14 cellular contexts compared by ENCODE assay signal in genomic region chr9:88874391-88874790, GRCh38.
DNase-seq lines count a peak whose midpoint lies in the region; ATAC-seq and TF ChIP-seq lines count a peak whose summit lies in the region.
"Had no signal": no experiment of that assay in that cellular context is flagged by ENCODE, and none has a peak within 500 bp of the region (broad histone marks: within the 10 kb centered on the region; RNA-seq: fewer than 3 reads in every experiment).

No MANE protein-coding gene starts in this region.

- H3K4me3 ChIP-seq in GM06990 (replicated peaks; ENCODE audit: low read depth, low read length) (no peak overlapping the region), astrocyte of the cerebellum (ENCODE audit: low read depth, low read length) (no peak overlapping the region)

- H3K27me3 ChIP-seq in GM06990 (replicated peaks; ENCODE audit: control insufficient read depth, insufficient read depth, low read length), result no peaks in the 10 kb centered on the region

- H3K36me3 ChIP-seq in GM06990 (ENCODE audit: control insufficient read depth, insufficient read depth, low read length), result no peaks in the 10 kb centered on the region

- peak; percentile 13 for TF ChIP-seq CTCF in GM06990 (IDR thresholded peaks at IDR 0.05; ENCODE audit: insufficient read depth, low read length, poor library complexity, severe bottlenecking)
- TF ChIP-seq CTCF in astrocyte of the cerebellum (IDR thresholded peaks at IDR 0.05; ENCODE audit: low read depth, low read length, missing control alignments), result peak; percentile 22

- TF ChIP-seq POLR2A in erythroblast (IDR thresholded peaks at IDR 0.05; ENCODE audit: low read length), result no peak

- in situ Hi-C loops in astrocyte of the cerebellum (cut with HindIII; ENCODE audit: low sequenced_read_pairs), result no loop called here

- ATAC-seq in HG02759 (IDR thresholded peaks at IDR 0.05; ENCODE audit: unreplicated experiment), result no peak
- no peak for ATAC-seq in GM19351 (IDR thresholded peaks at IDR 0.05; ENCODE audit: unreplicated experiment)

- DNase-seq in GM06990 (ENCODE audit: extremely low read depth, insufficient read length) (no peak), NCI-H748 (lab: John Stamatoyannopoulos, UW; ENCODE audit: unreplicated experiment) (peak; percentile 16), astrocyte of the cerebellum (ENCODE audit: low read depth) (no peak), medulla oblongata (ENCODE audit: extremely low spot score) (peak; percentile 61), RPMI8226 (no peak), erythroblast (lab: John Stamatoyannopoulos, UW) (no peak)
- DNase-seq: activated CD4-positive, CD25-positive, alpha-beta regulatory T cell treated with anti-CD3 and anti-CD28 coated beads, Interleukin-2, amount 50 U/mL, for 72 hours; activated T-cell treated with anti-CD3 and anti-CD28 coated beads, Interleukin-2, amount 50 U/mL, for 4 hours; amniotic stem cell; COR-L47; effector CD4-positive, alpha-beta T cell; glutamatergic neuron had no signal

Comparison
In these comparisons a context has a peak if more than half of its experiments do, and no peak if none do; other contexts are left out.
1. DNase-seq: peak in NCI-H748 (single experiment) and medulla oblongata (single experiment); none in GM06990 (single experiment), astrocyte of the cerebellum (single experiment), RPMI8226 (single experiment) and erythroblast (0 of 2).